In genomic region chr1:12477936-12478611, GRCh38 we compare ENCODE assay signal across 8 cellular contexts.
DNase-seq lines count a peak whose midpoint lies in the region; ATAC-seq and TF ChIP-seq lines count a peak whose summit lies in the region.

No MANE protein-coding gene starts in this region.

- TF ChIP-seq CTCF in psoas muscle (IDR thresholded peaks at IDR 0.05) (no peak), GM13976 (IDR thresholded peaks at IDR 0.05; ENCODE audit: borderline replicate concordance, control extremely low read depth, extremely low read depth, insufficient read depth, missing control alignments) (no peak)

- no peaks in the 10 kb centered on the region for H3K9me3 Mint-ChIP-seq in activated CD4-positive, alpha-beta memory T cell treated with anti-CD3 and anti-CD28 coated beads for 36 hours

- CTCF ChIA-PET in activated CD4-positive, alpha-beta memory T cell treated with anti-CD3 and anti-CD28 coated beads for 36 hours (lab: Charles Lee), result no interaction called here

- intact Hi-C loops in activated CD4-positive, alpha-beta memory T cell treated with anti-CD3 and anti-CD28 coated beads for 36 hours (cut with micrococcal nuclease), result loop anchor here (10.0 kb wide), 1 partner anchor 303 kb away; no protein-coding TSS in a partner anchor
- intact Hi-C loops in psoas muscle (cut with DNase I), result loop anchor here in 1 of 2 donors (5.0 kb wide), 1 partner anchor 114 kb away; no protein-coding TSS in a partner anchor

- H3K27me3 ChIP-seq in psoas muscle (ENCODE audit: insufficient read depth in 3 of 3, low read length in 2 of 3), result no peaks in the 10 kb centered on the region

- H3K36me3 ChIP-seq in psoas muscle (ENCODE audit: insufficient read depth in 1 of 2, low read depth in 1 of 2), result no peaks in the 10 kb centered on the region

- peak overlapping the region; percentile 79 for H3K27ac ChIP-seq in psoas muscle

- H3K4me3 Mint-ChIP-seq in activated CD4-positive, alpha-beta memory T cell treated with anti-CD3 and anti-CD28 coated beads for 36 hours, result peak overlapping the region; percentile 1

- no peaks in the 10 kb centered on the region for H3K27me3 Mint-ChIP-seq in activated CD4-positive, alpha-beta memory T cell treated with anti-CD3 and anti-CD28 coated beads for 36 hours

- 8 to 31% (median 11%) methylated on average over 19 of the region's 19 CpGs for WGBS in psoas muscle, 3 donors

- H3K4me1 Mint-ChIP-seq in activated CD4-positive, alpha-beta memory T cell treated with anti-CD3 and anti-CD28 coated beads for 36 hours (ENCODE audit: low read depth), result peaks cover 89% of the 10 kb centered on the region

- H3K4me1 ChIP-seq in psoas muscle, result peaks cover 87% of the 10 kb centered on the region

- peak overlapping the region; percentile 21 for H3K4me3 ChIP-seq in psoas muscle

- POLR2A ChIA-PET in activated CD4-positive, alpha-beta memory T cell treated with anti-CD3 and anti-CD28 coated beads for 36 hours (lab: Charles Lee), result interaction anchor here (1.0 to 2.9 kb wide), 5 partner anchors 24 to 139 kb away, joined by 3 to 8 read pairs (median 4); partner anchors contain the start of gene DHRS3

- DNase-seq in ELR (ENCODE audit: low read depth), result peak; percentile 89
- DNase-seq in NCI-H1105 (lab: John Stamatoyannopoulos, UW), result peak; percentile 95
- DNase-seq in activated CD4-positive, alpha-beta memory T cell treated with anti-CD3 and anti-CD28 coated beads for 36 hours, result peak; percentile 21
- peak; percentile 80 for DNase-seq in glomerular endothelial cell (ENCODE audit: extremely low read depth, low read depth, low spot score)
- peak; percentile 81 to 88 for DNase-seq in psoas muscle
- no peak for DNase-seq in stimulated activated CD4-positive, alpha-beta T cell treated with anti-CD3 and anti-CD28 coated beads, Interleukin-4, amount 100 ng/mL, for 1 hour
- DNase-seq in GM13976 (ENCODE audit: low spot score), result no peak

- H3K9me3 ChIP-seq in psoas muscle, result no peaks in the 10 kb centered on the region

- in situ Hi-C loops in GM13976 (cut with MboI; ENCODE audit: low sequenced_read_pairs, unreplicated experiment), result no loop called here

- peaks cover 1% of the 10 kb centered on the region for H3K36me3 Mint-ChIP-seq in activated CD4-positive, alpha-beta memory T cell treated with anti-CD3 and anti-CD28 coated beads for 36 hours

- peak; percentile 39 to 57 (median 53) for ATAC-seq in psoas muscle
- no peak for ATAC-seq in HG02973 (IDR thresholded peaks at IDR 0.05; ENCODE audit: unreplicated experiment)

- H3K27ac Mint-ChIP-seq in activated CD4-positive, alpha-beta memory T cell treated with anti-CD3 and anti-CD28 coated beads for 36 hours, result peak overlapping the region; percentile 70

Comparison
In these comparisons a context has a peak if more than half of its experiments do, and no peak if none do; other contexts are left out.
1. DNase-seq: peak in ELR (single experiment), NCI-H1105 (single experiment), activated CD4-positive, alpha-beta memory T cell treated with anti-CD3 and anti-CD28 coated beads for 36 hours (single experiment), glomerular endothelial cell (single experiment) and psoas muscle (2 of 2); none in stimulated activated CD4-positive, alpha-beta T cell treated with anti-CD3 and anti-CD28 coated beads, Interleukin-4, amount 100 ng/mL, for 1 hour (single experiment) and GM13976 (single experiment).